Comparison of ENCODE assay signal across 8 cellular contexts in genomic region chr9:97982719-97983523, GRCh38. TPM values are rescaled to one million over a fixed set of nuclear protein-coding genes. Genes with fewer than 3 reads are reported as not detected.
DNase-seq lines count a peak whose midpoint lies in the region; ATAC-seq lines count a peak whose summit lies in the region.

TSS of gene ANP32B (plus strand) at chr9:97983341. CDS start at chr9:97983556, 215 bp downstream.

- H2BK15ac ChIP-seq in mesenchymal stem cell (ENCODE audit: low read depth, poor library complexity, severe bottlenecking): peak within 1 kb of the TSS; percentile 98

- H3K4ac ChIP-seq in mesenchymal stem cell (ENCODE audit: low read depth in 1 of 2, low read length in 2 of 2): peak within 1 kb of the TSS; percentile 100

- peak within 1 kb of the TSS; percentile 91 for H3K27ac ChIP-seq in effector memory CD4-positive, alpha-beta T cell (ENCODE audit: insufficient read depth, low read length, poor library complexity, severe bottlenecking)
- peak within 1 kb of the TSS; percentile 88 for H3K27ac ChIP-seq in mesenchymal stem cell (ENCODE audit: low read length, poor library complexity, severe bottlenecking)

- peak within 1 kb of the TSS in 1 of 2 experiments; percentile 52 for H2BK12ac ChIP-seq in mesenchymal stem cell (ENCODE audit: low read length in 2 of 2)

- H3K27me3 ChIP-seq in effector memory CD4-positive, alpha-beta T cell (replicated peaks; ENCODE audit: control insufficient read depth, insufficient read depth, low read length, poor library complexity, severe bottlenecking): no peaks in the 10 kb centered on the region
- peaks cover 0 to 7% of the 10 kb centered on the region in 2 experiments for H3K27me3 ChIP-seq in mesenchymal stem cell (ENCODE audit: control insufficient read depth in 1 of 2, insufficient read depth in 1 of 2, low read length in 2 of 2)

- POLR2A ChIA-PET in activated CD8-positive, alpha-beta memory T cell treated with anti-CD3 and anti-CD28 coated beads for 36 hours (lab: Charles Lee): interaction anchor here (0.6 to 6.0 kb wide), 13 partner anchors 10 to 1206 kb away, joined by 3 to 65 read pairs (median 6); partner anchors contain the start of genes NANS, NCBP1, TBC1D2 and TRMO

- peaks cover 32% of the 10 kb centered on the region for H3K4me1 ChIP-seq in effector memory CD4-positive, alpha-beta T cell (ENCODE audit: control insufficient read depth, insufficient read depth, low read length, poor library complexity, severe bottlenecking)
- peaks cover 17% of the 10 kb centered on the region for H3K4me1 ChIP-seq in mesenchymal stem cell (ENCODE audit: control insufficient read depth, insufficient read depth, low read depth, low read length)

- peak within 1 kb of the TSS; percentile 96 for H2BK120ac ChIP-seq in mesenchymal stem cell (ENCODE audit: low read depth, low read length)

- ATAC-seq in GM19452 (IDR thresholded peaks at IDR 0.05; ENCODE audit: unreplicated experiment): peak; percentile 67

- peak; percentile 87 for DNase-seq in CMK (ENCODE audit: low read depth)
- peak; percentile 95 for DNase-seq in HK-2 (ENCODE audit: unreplicated experiment)
- peak; percentile 76 for DNase-seq in NK-92 (lab: John Stamatoyannopoulos, UW; ENCODE audit: unreplicated experiment)
- DNase-seq in effector memory CD4-positive, alpha-beta T cell: peak; percentile 87 to 88 (median 87)
- peak; percentile 86 for DNase-seq in mesenchymal stem cell
- peak; percentile 82 for DNase-seq in stimulated activated CD8-positive, alpha-beta memory T cell treated with anti-CD3 and anti-CD28 coated beads, Interleukin-12 subunit alpha, Interleukin-12 subunit beta, amount 100 ng/mL, for 24 hours (ENCODE audit: extremely low read depth)

- H3K36me3 ChIP-seq in effector memory CD4-positive, alpha-beta T cell (ENCODE audit: control insufficient read depth, insufficient read depth, low read length): no peaks in the 10 kb centered on the region
- no peaks in the 10 kb centered on the region for H3K36me3 ChIP-seq in mesenchymal stem cell (ENCODE audit: control insufficient read depth in 1 of 2, insufficient read depth in 2 of 2, low read depth in 1 of 2, low read length in 2 of 2)

- CTCF ChIA-PET in activated CD8-positive, alpha-beta memory T cell treated with anti-CD3 and anti-CD28 coated beads for 36 hours (lab: Charles Lee): interaction anchor here (0.6 to 5.8 kb wide), 14 partner anchors 9 to 126 kb away, joined by 3 to 55 read pairs (median 3); partner anchors contain the start of gene TRMO

- H2BK5ac ChIP-seq in mesenchymal stem cell (ENCODE audit: low read depth, low read length, poor library complexity, severe bottlenecking): peak within 1 kb of the TSS; percentile 90

- no peaks in the 10 kb centered on the region for H3K9me3 ChIP-seq in effector memory CD4-positive, alpha-beta T cell (ENCODE audit: control insufficient read depth, low read length)
- no peaks in the 10 kb centered on the region for H3K9me3 ChIP-seq in mesenchymal stem cell (ENCODE audit: control insufficient read depth, low read length)

- H3K4me3 ChIP-seq in effector memory CD4-positive, alpha-beta T cell (ENCODE audit: insufficient read depth, low read depth, low read length, poor library complexity, severe bottlenecking): peak within 1 kb of the TSS; percentile 89
- peak within 1 kb of the TSS; percentile 85 to 99 for H3K4me3 ChIP-seq in mesenchymal stem cell (ENCODE audit: insufficient read depth in 1 of 2, low read depth in 1 of 2, low read length in 2 of 2)

- H2AFZ ChIP-seq in mesenchymal stem cell (ENCODE audit: low read depth, low read length): peak within 1 kb of the TSS; percentile 98

- peak within 1 kb of the TSS; percentile 76 to 98 for H3K14ac ChIP-seq in mesenchymal stem cell (ENCODE audit: low read length in 2 of 2)

- peaks cover 3% of the 10 kb centered on the region for H3K79me1 ChIP-seq in mesenchymal stem cell (replicated peaks; ENCODE audit: low read length, poor library complexity, severe bottlenecking)

- H3K18ac ChIP-seq in mesenchymal stem cell (ENCODE audit: low read depth in 1 of 2, low read length in 2 of 2): peak within 1 kb of the TSS; percentile 100

- 1% methylated on average over 68 of the region's 100 CpGs for WGBS in mesenchymal stem cell

- H4K8ac ChIP-seq in mesenchymal stem cell (ENCODE audit: low read length): peak within 1 kb of the TSS; percentile 92

- H3K9ac ChIP-seq in mesenchymal stem cell (ENCODE audit: low read length): peak within 1 kb of the TSS; percentile 96

- peak within 1 kb of the TSS; percentile 98 for H4K91ac ChIP-seq in mesenchymal stem cell (ENCODE audit: low read length)

- H3K4me2 ChIP-seq in mesenchymal stem cell (ENCODE audit: low read length, poor library complexity, severe bottlenecking): peak within 1 kb of the TSS; percentile 91

- H2AK5ac ChIP-seq in mesenchymal stem cell (ENCODE audit: low read length, severe bottlenecking): peak within 1 kb of the TSS; percentile 93

- H3K23ac ChIP-seq in mesenchymal stem cell (ENCODE audit: low read length in 2 of 2): peak within 1 kb of the TSS; percentile 79 to 89

RNA-seq across cellular contexts. Expression of gene ANP32B, which starts in this region (rescaled TPM):
- 100 to 1,000 TPM; 344 to 345 TPM for total RNA-seq in activated CD8-positive, alpha-beta memory T cell treated with anti-CD3 and anti-CD28 coated beads for 36 hours
- 207 TPM for polyA plus RNA-seq in mesenchymal stem cell (2013, experiment 1 of 2)
- 208 TPM for polyA plus RNA-seq in mesenchymal stem cell (2013, experiment 2 of 2)

Comparison
In these comparisons a context has a peak if more than half of its experiments do, and no peak if none do; other contexts are left out.
1. Peak in every context shown above with its lines: DNase-seq, ATAC-seq, H3K4me3 ChIP-seq and H3K27ac ChIP-seq.